Comparison of ENCODE assay signal across 26 cellular contexts in the genomic region with DNA sequence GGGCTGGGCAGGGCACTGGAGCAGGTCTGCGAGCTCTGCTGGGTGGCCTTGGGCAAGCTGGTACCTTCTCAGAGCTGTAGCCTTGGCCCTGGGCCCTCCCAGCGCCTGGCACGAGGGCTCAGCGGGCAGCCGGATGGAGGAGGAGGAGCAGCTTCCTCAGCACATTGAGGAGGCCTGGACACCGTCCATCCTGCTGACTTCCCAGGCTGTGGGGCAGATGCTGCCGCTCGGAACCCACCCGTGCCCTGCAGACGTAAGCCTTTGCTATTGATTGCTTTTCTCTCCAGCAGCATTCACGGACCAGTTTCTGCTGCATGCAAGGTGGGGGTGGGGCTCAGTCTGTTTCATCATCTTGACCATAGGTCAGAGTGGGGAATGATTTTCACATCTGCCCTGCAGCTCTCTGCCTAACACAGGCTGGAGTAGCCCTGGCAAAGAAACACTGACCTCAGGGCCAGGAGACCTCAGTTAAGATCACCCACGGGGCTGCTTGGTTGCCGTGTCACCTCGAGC.
DNase-seq lines count a peak whose midpoint lies in the region; ATAC-seq and TF ChIP-seq lines count a peak whose summit lies in the region.
"Had no signal": no experiment of that assay in that cellular context is flagged by ENCODE, and none has a peak within 500 bp of the region (broad histone marks: within the 10 kb centered on the region; RNA-seq: fewer than 3 reads in every experiment).

No MANE protein-coding gene starts in this region.

- no peak overlapping the region for H3K4me3 Mint-ChIP-seq in progenitor cell of endocrine pancreas (ENCODE audit: low read depth)
- H3K4me3 Mint-ChIP-seq in Calu3 (ENCODE audit: low read depth, unreplicated experiment) = no peak overlapping the region
- H3K4me3 Mint-ChIP-seq: activated naive CD8-positive, alpha-beta T cell treated with anti-CD3 and anti-CD28 coated beads for 36 hours; CD8-positive, alpha-beta memory T cell; natural killer cell; stimulated activated naive CD8-positive, alpha-beta T cell treated with anti-CD3 and anti-CD28 coated beads, Interleukin-15, amount 100 ng/mL, for 72 hours had no signal

- H3K9me3 Mint-ChIP-seq in progenitor cell of endocrine pancreas (ENCODE audit: low read depth) (no peaks in the 10 kb centered on the region), Calu3 (ENCODE audit: low read depth, unreplicated experiment) (no peaks in the 10 kb centered on the region)
- H3K9me3 Mint-ChIP-seq: activated naive CD8-positive, alpha-beta T cell treated with anti-CD3 and anti-CD28 coated beads for 36 hours; CD8-positive, alpha-beta memory T cell; natural killer cell; stimulated activated naive CD8-positive, alpha-beta T cell treated with anti-CD3 and anti-CD28 coated beads, Interleukin-15, amount 100 ng/mL, for 72 hours had no signal

- WGBS in transverse colon (ENCODE audit: low coverage in 1 of 2), 2 donors = 72% methylated on average over 13 of the region's 14 CpGs; no CpG with 5 or more reads in 1 of the 2 donors

- no peak for TF ChIP-seq EP300 in transverse colon (IDR thresholded peaks at IDR 0.05; ENCODE audit: low read depth)

- H3K27ac ChIP-seq in transverse colon = no peak overlapping the region
- H3K27ac ChIP-seq: ascending aorta, PC-9 had no signal

- TF ChIP-seq POLR2A in transverse colon (IDR thresholded peaks at IDR 0.05) = no peak

- no peak overlapping the region for H3K4me3 ChIP-seq in choroid plexus epithelial cell (ENCODE audit: low read depth, low read length)
- H3K4me3 ChIP-seq in transverse colon = no peak overlapping the region
- H3K4me3 ChIP-seq: ascending aorta, lung, PC-9 had no signal

- H3K27me3 ChIP-seq in transverse colon = no peaks in the 10 kb centered on the region
- H3K27me3 ChIP-seq: ascending aorta, BE2C had no signal

- H3K9me3 ChIP-seq in transverse colon = no peaks in the 10 kb centered on the region
- H3K9me3 ChIP-seq: ascending aorta, BE2C had no signal

- no TSS peak for BruUV-seq in Calu3 (replicated peaks; lab: Mats Ljungman, UMichigan)

- in situ Hi-C loops in G401 (cut with HindIII; ENCODE audit: low sequenced_read_pairs) = no loop called here
- in situ Hi-C loops in transverse colon (cut with MboI; ENCODE audit: low pct_ligation_motif_present in 1 of 4, low pct_unique_long_range_greater_than_20kb in 1 of 4, low sequenced_read_pairs in 3 of 4) = no loop called here

- TF ChIP-seq CTCF in choroid plexus epithelial cell (conservative IDR thresholded peaks at IDR 0.05; ENCODE audit: low read depth, low read length) (no peak), progenitor cell of endocrine pancreas (IDR thresholded peaks at IDR 0.05; ENCODE audit: unreplicated experiment) (no peak), transverse colon (IDR thresholded peaks at IDR 0.05) (no peak), Calu3 (IDR thresholded peaks at IDR 0.05; ENCODE audit: unreplicated experiment) (no peak)

- peak overlapping the region; percentile 37 for H3K27ac Mint-ChIP-seq in progenitor cell of endocrine pancreas
- H3K27ac Mint-ChIP-seq in Calu3 (ENCODE audit: unreplicated experiment) = no peak overlapping the region
- H3K27ac Mint-ChIP-seq: activated naive CD8-positive, alpha-beta T cell treated with anti-CD3 and anti-CD28 coated beads for 36 hours; CD8-positive, alpha-beta memory T cell; natural killer cell; stimulated activated naive CD8-positive, alpha-beta T cell treated with anti-CD3 and anti-CD28 coated beads, Interleukin-15, amount 100 ng/mL, for 72 hours had no signal

- H3K36me3 Mint-ChIP-seq in progenitor cell of endocrine pancreas (ENCODE audit: insufficient read depth) (no peaks in the 10 kb centered on the region), Calu3 (ENCODE audit: insufficient read depth, unreplicated experiment) (no peaks in the 10 kb centered on the region)
- H3K36me3 Mint-ChIP-seq: activated naive CD8-positive, alpha-beta T cell treated with anti-CD3 and anti-CD28 coated beads for 36 hours; CD8-positive, alpha-beta memory T cell; natural killer cell had no signal

- H3K4me1 Mint-ChIP-seq in progenitor cell of endocrine pancreas (ENCODE audit: low read depth) (peaks cover 9% of the 10 kb centered on the region), Calu3 (ENCODE audit: low read depth, unreplicated experiment) (no peaks in the 10 kb centered on the region)
- H3K4me1 Mint-ChIP-seq: activated naive CD8-positive, alpha-beta T cell treated with anti-CD3 and anti-CD28 coated beads for 36 hours; CD8-positive, alpha-beta memory T cell; stimulated activated naive CD8-positive, alpha-beta T cell treated with anti-CD3 and anti-CD28 coated beads, Interleukin-15, amount 100 ng/mL, for 72 hours had no signal

- intact Hi-C loops in transverse colon (cut with DNase I; ENCODE audit: low total_unique reads) = no loop called here
- intact Hi-C loops in Calu3 (cut with micrococcal nuclease; ENCODE audit: unreplicated experiment) = no loop called here

- H3K36me3 ChIP-seq in transverse colon = no peaks in the 10 kb centered on the region
- H3K36me3 ChIP-seq: ascending aorta, BE2C had no signal

- CTCF ChIA-PET in Calu3 (lab: Charles Lee) = no interaction called here

- peaks cover 35% of the 10 kb centered on the region for H3K27me3 Mint-ChIP-seq in progenitor cell of endocrine pancreas
- H3K27me3 Mint-ChIP-seq in Calu3 (ENCODE audit: unreplicated experiment) = peaks cover 91% of the 10 kb centered on the region

- peak; percentile 87 for ATAC-seq in left lobe of liver
- ATAC-seq: natural killer cell; stimulated activated naive CD8-positive, alpha-beta T cell treated with anti-CD3 and anti-CD28 coated beads, Interleukin-15, amount 100 ng/mL, for 72 hours had no signal

- no peaks in the 10 kb centered on the region for H3K4me1 ChIP-seq in transverse colon
- H3K4me1 ChIP-seq: ascending aorta had no signal

- peak; percentile 47 for DNase-seq in G401 (ENCODE audit: low spot score)
- peak; percentile 10 for DNase-seq in choroid plexus epithelial cell (ENCODE audit: low read depth)
- DNase-seq in left lobe of liver (ENCODE audit: low spot score) = peak; percentile 84
- no peak for DNase-seq in progenitor cell of endocrine pancreas (ENCODE audit: low spot score, unreplicated experiment)
- DNase-seq in ureter (ENCODE audit: low spot score) = no peak
- DNase-seq in effector CD4-positive, alpha-beta T cell = no peak
- no peak for DNase-seq in transverse colon
- no peak for DNase-seq in Calu3
- DNase-seq: activated CD4-positive, alpha-beta T cell treated with anti-CD3 and anti-CD28 coated beads for 1 hour; activated effector memory CD4-positive, alpha-beta T cell treated with Interleukin-2 at 50 U/mL for 16 hours; activated naive CD8-positive, alpha-beta T cell treated with anti-CD3 and anti-CD28 coated beads for 36 hours; BE2C; CD8-positive, alpha-beta memory T cell; Kasumi-1; kidney glomerular epithelial cell; natural killer cell; NCI-H146; NCI-H345; NCI-H69; PC-9; SHP77; stimulated activated CD4-positive, alpha-beta T cell treated with anti-CD3 and anti-CD28 coated beads, Interleukin-2, amount 100 ng/mL, for 24 hours; stimulated activated CD8-positive, alpha-beta memory T cell treated with anti-CD3 and anti-CD28 coated beads, Interleukin-4, amount 100 ng/mL, for 48 hours; stimulated activated naive CD8-positive, alpha-beta T cell treated with anti-CD3 and anti-CD28 coated beads, Interleukin-15, amount 100 ng/mL, for 72 hours had no signal

Comparison
In these comparisons a context has a peak if more than half of its experiments do, and no peak if none do; other contexts are left out.
1. DNase-seq: peak in G401 (single experiment), choroid plexus epithelial cell (single experiment) and left lobe of liver (single experiment); none in progenitor cell of endocrine pancreas (single experiment), ureter (single experiment), effector CD4-positive, alpha-beta T cell (single experiment), transverse colon (single experiment) and Calu3 (single experiment).